In genomic region chr9:132071847-132072507, GRCh38 we compare ENCODE assay signal across 21 cellular contexts.
"Had no signal": no experiment of that assay in that cellular context is flagged by ENCODE, and none has a peak within 500 bp of the region (broad histone marks: within the 10 kb centered on the region; RNA-seq: fewer than 3 reads in every experiment).

No MANE protein-coding gene starts in this region.

- FAIRE-seq: HTR-8/SVneo, RCC 7860 had no signal

- H3K9me3 ChIP-seq: SK-N-SH had no signal

- H3K4me2 ChIP-seq: KMS-11, SK-N-SH had no signal

- H3K9ac ChIP-seq: KMS-11, SK-N-SH had no signal

- H3K27ac ChIP-seq: HL-60, KMS-11 had no signal

- DNase-seq: Kasumi-1, MV-4-11, NCI-H1048, NCI-H1105, NCI-H1417, NCI-H1436 treated with DMSO at 0.1 percent for 48 hours, NCI-H1694, NCI-H187 treated with DMSO at 0.1 percent for 48 hours, NCI-H2029 treated with DMSO at 0.1 percent for 48 hours, NCI-H2227 treated with DMSO at 0.1 percent for 48 hours, NCI-H524 treated with DMSO at 0.1 percent for 48 hours, NCI-H69, NCI-H774, Right ventricle myocardium superior, RPMI8226, SK-N-SH, SW 1271 had no signal
